18 cellular contexts compared by ENCODE assay signal in the genomic region with DNA sequence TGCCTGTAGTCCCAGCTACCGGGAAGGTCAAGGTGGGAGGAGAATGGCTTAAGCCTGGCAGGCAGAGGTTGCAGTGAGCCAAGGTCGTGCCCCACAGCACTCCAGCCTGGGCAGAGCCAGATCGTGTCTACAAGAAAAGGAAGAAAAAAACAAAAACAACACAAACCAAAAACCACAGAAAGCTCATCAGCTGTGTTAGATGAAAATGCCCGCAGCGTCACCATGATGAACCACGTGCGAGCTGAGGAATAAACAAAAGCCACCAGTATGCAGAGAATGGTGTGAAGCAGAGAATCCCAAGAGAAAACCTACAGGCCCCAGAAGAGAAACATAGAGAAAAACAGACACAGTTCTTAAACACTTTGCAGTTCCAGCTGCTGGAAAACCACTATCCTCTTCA. TPM values are rescaled to one million over a fixed set of nuclear protein-coding genes. Genes with fewer than 3 reads are reported as not detected.
"Had no signal": no experiment of that assay in that cellular context is flagged by ENCODE, and none has a peak within 500 bp of the region (broad histone marks: within the 10 kb centered on the region; RNA-seq: fewer than 3 reads in every experiment).

No MANE protein-coding gene starts in this region.

- H3K4me1 ChIP-seq: esophagus squamous epithelium, SJSA1 had no signal

- H3K9me3 Mint-ChIP-seq: memory B cell; naive thymus-derived CD8-positive, alpha-beta T cell; type B pancreatic cell had no signal

- H3K27ac ChIP-seq: esophagus squamous epithelium, SJSA1, skin epidermis had no signal

- H3K27me3 Mint-ChIP-seq: memory B cell; naive thymus-derived CD8-positive, alpha-beta T cell; type B pancreatic cell had no signal

- H3K4me3 Mint-ChIP-seq: memory B cell, type B pancreatic cell had no signal

- ATAC-seq: left ventricle myocardium superior; naive thymus-derived CD8-positive, alpha-beta T cell had no signal

- H3K9me3 ChIP-seq: esophagus squamous epithelium, SJSA1 had no signal

- H3K4me3 ChIP-seq: esophagus squamous epithelium, SJSA1, skin epidermis had no signal

- H3K4me1 Mint-ChIP-seq: memory B cell had no signal

- H3K27ac Mint-ChIP-seq: memory B cell, type B pancreatic cell had no signal

- H3K27me3 ChIP-seq: esophagus squamous epithelium, SJSA1 had no signal

- DNase-seq: activated CD4-positive, alpha-beta T cell treated with anti-CD3 and anti-CD28 coated beads, Interleukin-2, amount 50 U/mL, for 48 hours; activated CD8-positive, alpha-beta memory T cell treated with anti-CD3 and anti-CD28 coated beads, Interleukin-2, amount 50 U/mL, for 4 hours; activated naive CD4-positive, alpha-beta T cell treated with anti-CD3 and anti-CD28 coated beads, Interleukin-2, amount 50 U/mL, for 16 hours; esophagus squamous epithelium; hypothalamus; left ventricle myocardium superior; occipital lobe; stimulated activated CD4-positive, alpha-beta T cell treated with anti-CD3 and anti-CD28 coated beads, Interleukin-15, amount 100 ng/mL, for 24 hours; stimulated activated CD4-positive, alpha-beta T cell treated with anti-CD3 and anti-CD28 coated beads, Interleukin-4, amount 100 ng/mL, for 1 hour; stimulated activated naive CD4-positive, alpha-beta T cell had no signal

RNA-seq across cellular contexts. Expression of a gene that starts 19.7 kb away (rescaled TPM):
- total RNA-seq: left ventricle myocardium superior, mucosa of gallbladder, occipital lobe, posterior vena cava, temporal lobe had no signal
